In genomic region chr14:22333408-22334274, GRCh38 we compare ENCODE assay signal across 9 cellular contexts.
DNase-seq lines count a peak whose midpoint lies in the region; ATAC-seq and TF ChIP-seq lines count a peak whose summit lies in the region.
"Had no signal": no experiment of that assay in that cellular context is flagged by ENCODE, and none has a peak within 500 bp of the region (broad histone marks: within the 10 kb centered on the region; RNA-seq: fewer than 3 reads in every experiment).

No MANE protein-coding gene starts in this region.

- H3K4me3 ChIP-seq in PC-9 (no peak overlapping the region), gastrocnemius medialis (no peak overlapping the region)

- peaks cover 8% of the 10 kb centered on the region for H3K9me3 ChIP-seq in PC-9 (ENCODE audit: insufficient read depth, low read depth)
- no peaks in the 10 kb centered on the region for H3K9me3 ChIP-seq in gastrocnemius medialis

- ATAC-seq in gastrocnemius medialis, result peak; percentile 90 to 96

- no TSS peak for BruUV-seq in PC-9 (replicated peaks; lab: Mats Ljungman, UMichigan)

- TF ChIP-seq POLR2A in gastrocnemius medialis (IDR thresholded peaks at IDR 0.05), result no peak

- DNase-seq in HEK293T (ENCODE audit: extremely low spot score) (no peak), PC-9 (peak in 1 of 2 experiments; percentile 87), fibroblast of gingiva (ENCODE audit: low read depth) (peak; percentile 19), gastrocnemius medialis (peak; percentile 19 to 23), endothelial cell (ENCODE audit: low spot score) (no peak), HK-2 (ENCODE audit: unreplicated experiment) (no peak), RPMI8226 (no peak), NCI-H1092 (lab: John Stamatoyannopoulos, UW) (no peak)
- DNase-seq: NCI-H2081 treated with DMSO at 0.1 percent for 48 hours had no signal

- no peaks in the 10 kb centered on the region for H3K4me1 Mint-ChIP-seq in endothelial cell (ENCODE audit: unreplicated experiment)

- no peak overlapping the region for H3K27ac Mint-ChIP-seq in endothelial cell (ENCODE audit: unreplicated experiment)

- POLR2A ChIA-PET in HEK293T (lab: Yijun Ruan, JAX), result no interaction called here
- POLR2A ChIA-PET in PC-9 (lab: Charles Lee; ENCODE audit: unreplicated experiment), result interaction anchor here (0.7 kb wide), 1 partner anchor 317 kb away, joined by 4 read pairs; no protein-coding TSS in a partner anchor

- in situ Hi-C loops in gastrocnemius medialis (cut with MboI; ENCODE audit: low sequenced_read_pairs in 4 of 4), result no loop called here

- intact Hi-C loops in PC-9 (cut with micrococcal nuclease; ENCODE audit: unreplicated experiment) (no loop called here), gastrocnemius medialis (cut with DNase I; ENCODE audit: low total_unique reads) (no loop called here)

- H3K27ac ChIP-seq in PC-9 (peak overlapping the region; percentile 31; the same call in 1 of the 2 replicates), gastrocnemius medialis (peak overlapping the region in 1 of 4 donors; percentile 37)

- CTCF ChIA-PET in HEK293T (lab: Yijun Ruan, JAX), result interaction anchor here (1.1 to 2.4 kb wide), 4 partner anchors 14 to 221 kb away, joined by 3 to 16 read pairs (median 6); no protein-coding TSS in a partner anchor
- CTCF ChIA-PET in PC-9 (lab: Charles Lee), result interaction anchor here (0.6 to 0.9 kb wide), 3 partner anchors 8 to 1588 kb away, joined by 3 to 6 read pairs (median 4); no protein-coding TSS in a partner anchor

- peaks cover 4% of the 10 kb centered on the region for H3K9me3 Mint-ChIP-seq in endothelial cell (ENCODE audit: unreplicated experiment)

- H3F3A ChIP-seq in PC-9 (ENCODE audit: insufficient read depth, low read depth), result peaks cover 12% of the 10 kb centered on the region; the same call in 1 of the 2 replicates

- H4K20me1 ChIP-seq in PC-9 (ENCODE audit: insufficient read depth), result no peaks in the 10 kb centered on the region

- H3K27me3 ChIP-seq in PC-9 (ENCODE audit: insufficient read depth, low read depth) (no peaks in the 10 kb centered on the region), gastrocnemius medialis (no peaks in the 10 kb centered on the region)

- H3K4me3 Mint-ChIP-seq in endothelial cell (ENCODE audit: unreplicated experiment), result no peak overlapping the region

- no peak overlapping the region for H2AFZ ChIP-seq in PC-9

- no peaks in the 10 kb centered on the region for H3K36me3 ChIP-seq in PC-9 (ENCODE audit: low read depth)
- H3K36me3 ChIP-seq in gastrocnemius medialis, result no peaks in the 10 kb centered on the region

- H3K36me3 Mint-ChIP-seq in endothelial cell (ENCODE audit: low read depth, unreplicated experiment), result peaks cover 4% of the 10 kb centered on the region

- no peaks in the 10 kb centered on the region for H3K9me2 ChIP-seq in PC-9 (ENCODE audit: insufficient read depth)

- TF ChIP-seq CTCF in PC-9 (conservative IDR thresholded peaks at IDR 0.05) (no peak), gastrocnemius medialis (IDR thresholded peaks at IDR 0.05 in 4 of 5, conservative IDR thresholded peaks at IDR 0.05 in 1 of 5) (no peak), endothelial cell (IDR thresholded peaks at IDR 0.05; ENCODE audit: unreplicated experiment) (no peak)

- H3K4me1 ChIP-seq in PC-9 (replicated peaks; ENCODE audit: insufficient read depth), result peaks cover 25% of the 10 kb centered on the region
- peaks cover 0 to 8% of the 10 kb centered on the region in 2 donors for H3K4me1 ChIP-seq in gastrocnemius medialis

- no peaks in the 10 kb centered on the region for H3K79me2 ChIP-seq in PC-9 (ENCODE audit: low read depth)

- H3K4me2 ChIP-seq in PC-9, result peak overlapping the region; percentile 59

- H3K27me3 Mint-ChIP-seq in endothelial cell (ENCODE audit: unreplicated experiment), result no peaks in the 10 kb centered on the region

TF ChIP-seq in HEK293T, 16 proteins besides CTCF, POLR2A, EP300 and RAD21:
- TF ChIP-seq NFRKB (IDR thresholded peaks at IDR 0.05), result no peak
- peak; percentile 87 for TF ChIP-seq PKNOX1 (IDR thresholded peaks at IDR 0.05)
- TF ChIP-seq FOXA1 (IDR thresholded peaks at IDR 0.05), result peak; percentile 32; the same call in 1 of the 2 replicates
- TF ChIP-seq SP1 (IDR thresholded peaks at IDR 0.05), result no peak
- TF ChIP-seq LEF1 (IDR thresholded peaks at IDR 0.05; ENCODE audit: borderline replicate concordance), result no peak
TF ChIP-seq in HEK293T: peak in this region for 2.

Comparison
In these comparisons a context has a peak if more than half of its experiments do, and no peak if none do; other contexts are left out.
1. DNase-seq: peak in fibroblast of gingiva (single experiment) and gastrocnemius medialis (2 of 2); none in HEK293T (single experiment), endothelial cell (single experiment), HK-2 (single experiment), RPMI8226 (single experiment) and NCI-H1092 (single experiment).